Comparison of ENCODE assay signal across 22 cellular contexts in genomic region chr17:69485126-69485724, GRCh38.
A peak's percentile ranks its signal among the peaks of the same experiment; 100 is the strongest.
DNase-seq lines count a peak whose midpoint lies in the region; ATAC-seq and TF ChIP-seq lines count a peak whose summit lies in the region.
"Had no signal": no experiment of that assay in that cellular context is flagged by ENCODE, and none has a peak within 500 bp of the region (broad histone marks: within the 10 kb centered on the region; RNA-seq: fewer than 3 reads in every experiment).

No MANE protein-coding gene starts in this region.

- H3K27me3 Mint-ChIP-seq in activated T-cell treated with anti-CD3 and anti-CD28 coated beads, Interleukin-2, amount 50 U/mL, for 72 hours (ENCODE audit: low read depth): no peaks in the 10 kb centered on the region
- H3K27me3 Mint-ChIP-seq: activated CD4-positive, alpha-beta T cell treated with anti-CD3 and anti-CD28 coated beads for 36 hours; activated CD8-positive, alpha-beta memory T cell treated with anti-CD3 and anti-CD28 coated beads, Interleukin-2, amount 10 ng/mL, durations not matched to agents 7 days and 5 days; activated naive CD8-positive, alpha-beta T cell; activated T-helper 17 cell treated with anti-CD3 and anti-CD28 coated beads, Interleukin-2, amount 50 U/mL, for 72 hours; IgD-negative memory B cell had no signal

- DNase-seq in ascending aorta (ENCODE audit: low spot score in 2 of 2) (no peak), fibroblast of pulmonary artery (ENCODE audit: low read depth) (peak; percentile 5), mucosa of descending colon (no peak), thoracic aorta (ENCODE audit: low spot score) (no peak), DMS 273 treated with DMSO at 0.1 percent for 48 hours (lab: John Stamatoyannopoulos, UW) (no peak), SHP77 (lab: John Stamatoyannopoulos, UW) (no peak), COLO668 (lab: John Stamatoyannopoulos, UW; ENCODE audit: unreplicated experiment) (no peak)
- no peak for DNase-seq in activated T-cell treated with anti-CD3 and anti-CD28 coated beads, Interleukin-2, amount 50 U/mL, for 72 hours
- DNase-seq: activated CD4-positive, alpha-beta T cell treated with anti-CD3 and anti-CD28 coated beads for 36 hours; activated CD8-positive, alpha-beta memory T cell treated with anti-CD3 and anti-CD28 coated beads, Interleukin-2, amount 10 ng/mL, durations not matched to agents 7 days and 5 days; brain microvascular endothelial cell; dermis blood vessel endothelial cell; foreskin keratinocyte; GDM1; NCI-H1417 treated with DMSO at 0.1 percent for 48 hours; NCI-H524 treated with DMSO at 0.1 percent for 48 hours; stimulated activated CD8-positive, alpha-beta memory T cell treated with anti-CD3 and anti-CD28 coated beads, Interleukin-4, amount 100 ng/mL, for 48 hours had no signal

- H3K36me3 ChIP-seq in ascending aorta: no peaks in the 10 kb centered on the region
- H3K36me3 ChIP-seq in mucosa of descending colon (ENCODE audit: low read depth): no peaks in the 10 kb centered on the region
- no peaks in the 10 kb centered on the region for H3K36me3 ChIP-seq in thoracic aorta
- H3K36me3 ChIP-seq: brain microvascular endothelial cell had no signal

- H3K36me3 Mint-ChIP-seq in activated T-cell treated with anti-CD3 and anti-CD28 coated beads, Interleukin-2, amount 50 U/mL, for 72 hours (ENCODE audit: insufficient read depth in 2 of 2): no peaks in the 10 kb centered on the region
- H3K36me3 Mint-ChIP-seq: activated CD8-positive, alpha-beta memory T cell treated with anti-CD3 and anti-CD28 coated beads, Interleukin-2, amount 10 ng/mL, durations not matched to agents 7 days and 5 days had no signal

- no peak for TF ChIP-seq CTCF in ascending aorta (IDR thresholded peaks at IDR 0.05)
- no peak for TF ChIP-seq CTCF in fibroblast of pulmonary artery (IDR thresholded peaks at IDR 0.05; ENCODE audit: low read length, missing control alignments)
- no peak for TF ChIP-seq CTCF in mucosa of descending colon (IDR thresholded peaks at IDR 0.05)
- TF ChIP-seq CTCF in thoracic aorta (IDR thresholded peaks at IDR 0.05): no peak

- H3K9me3 ChIP-seq in ascending aorta (no peaks in the 10 kb centered on the region), mucosa of descending colon (no peaks in the 10 kb centered on the region), thoracic aorta (no peaks in the 10 kb centered on the region)

- no peak overlapping the region for H3K27ac Mint-ChIP-seq in activated T-cell treated with anti-CD3 and anti-CD28 coated beads, Interleukin-2, amount 50 U/mL, for 72 hours
- H3K27ac Mint-ChIP-seq: activated CD4-positive, alpha-beta T cell treated with anti-CD3 and anti-CD28 coated beads for 36 hours; activated CD8-positive, alpha-beta memory T cell treated with anti-CD3 and anti-CD28 coated beads, Interleukin-2, amount 10 ng/mL, durations not matched to agents 7 days and 5 days; activated naive CD8-positive, alpha-beta T cell; activated T-helper 17 cell treated with anti-CD3 and anti-CD28 coated beads, Interleukin-2, amount 50 U/mL, for 72 hours had no signal

- peaks cover 10% of the 10 kb centered on the region for H3K4me1 Mint-ChIP-seq in activated T-cell treated with anti-CD3 and anti-CD28 coated beads, Interleukin-2, amount 50 U/mL, for 72 hours (ENCODE audit: low read depth)

- H3K27me3 ChIP-seq in ascending aorta (no peaks in the 10 kb centered on the region), thoracic aorta (replicated peaks; ENCODE audit: insufficient read depth) (no peaks in the 10 kb centered on the region)
- H3K27me3 ChIP-seq: brain microvascular endothelial cell, foreskin keratinocyte had no signal

- H3K4me3 ChIP-seq in ascending aorta (no peak overlapping the region), fibroblast of pulmonary artery (replicated peaks; ENCODE audit: low read depth, low read length) (no peak overlapping the region), mucosa of descending colon (no peak overlapping the region), thoracic aorta (peak overlapping the region; percentile 22)

- H3K4me3 Mint-ChIP-seq in activated T-cell treated with anti-CD3 and anti-CD28 coated beads, Interleukin-2, amount 50 U/mL, for 72 hours: no peak overlapping the region
- H3K4me3 Mint-ChIP-seq: activated CD4-positive, alpha-beta T cell treated with anti-CD3 and anti-CD28 coated beads for 36 hours; activated CD8-positive, alpha-beta memory T cell treated with anti-CD3 and anti-CD28 coated beads, Interleukin-2, amount 10 ng/mL, durations not matched to agents 7 days and 5 days; activated naive CD8-positive, alpha-beta T cell; activated T-helper 17 cell treated with anti-CD3 and anti-CD28 coated beads, Interleukin-2, amount 50 U/mL, for 72 hours; IgD-negative memory B cell had no signal

- H3K27ac ChIP-seq in ascending aorta (peak overlapping the region; percentile 8 to 47), thoracic aorta (peak overlapping the region in 1 of 2 donors; percentile 52)
- H3K27ac ChIP-seq: brain microvascular endothelial cell, C4-2B, foreskin keratinocyte, RWPE1 had no signal

- no peaks in the 10 kb centered on the region for H3K9me3 Mint-ChIP-seq in activated T-cell treated with anti-CD3 and anti-CD28 coated beads, Interleukin-2, amount 50 U/mL, for 72 hours
- H3K9me3 Mint-ChIP-seq: activated T-helper 17 cell treated with anti-CD3 and anti-CD28 coated beads, Interleukin-2, amount 50 U/mL, for 72 hours had no signal

- ATAC-seq in mucosa of descending colon: peak; percentile 81
- no peak for ATAC-seq in thoracic aorta (ENCODE audit: insufficient number of reproducible peaks, low FRiP score, low read depth)
- ATAC-seq in activated T-cell treated with anti-CD3 and anti-CD28 coated beads, Interleukin-2, amount 50 U/mL, for 72 hours (replicated peaks in 1 of 2): no peak
- ATAC-seq: activated CD4-positive, alpha-beta T cell treated with anti-CD3 and anti-CD28 coated beads for 36 hours; activated CD8-positive, alpha-beta memory T cell treated with anti-CD3 and anti-CD28 coated beads, Interleukin-2, amount 10 ng/mL, durations not matched to agents 7 days and 5 days; activated T-helper 17 cell treated with anti-CD3 and anti-CD28 coated beads, Interleukin-2, amount 50 U/mL, for 72 hours; foreskin keratinocyte had no signal

- intact Hi-C loops in ascending aorta (cut with DNase I) (no loop called here), mucosa of descending colon (cut with DNase I, micrococcal nuclease) (no loop called here)

- H3K4me1 ChIP-seq in ascending aorta (no peaks in the 10 kb centered on the region), mucosa of descending colon (ENCODE audit: low read depth) (peaks cover 16% of the 10 kb centered on the region), thoracic aorta (ENCODE audit: control insufficient read depth in 1 of 2, low read depth in 2 of 2) (peaks cover 10 to 35% of the 10 kb centered on the region in 2 donors)
